Comparison of ENCODE assay signal across 20 cellular contexts in the genomic region with DNA sequence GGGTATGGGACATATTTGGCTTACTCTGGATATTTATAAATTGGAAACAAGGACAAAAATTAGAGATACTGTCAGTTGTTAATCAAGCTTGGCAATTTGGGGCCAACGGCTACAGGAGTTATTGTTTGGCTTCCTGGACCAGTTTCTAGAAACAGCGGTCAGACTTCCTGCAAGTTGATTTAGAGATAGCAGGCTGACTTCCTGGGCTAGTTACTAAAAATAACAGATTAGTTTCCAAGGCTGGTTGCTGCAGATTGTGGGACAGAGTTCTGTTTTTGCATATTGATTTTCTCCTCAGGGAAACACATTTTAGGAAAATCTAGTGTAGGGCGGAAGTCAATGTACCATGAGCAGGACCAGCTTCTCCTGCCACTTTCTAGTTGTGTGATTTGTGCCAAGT.
DNase-seq lines count a peak whose midpoint lies in the region; ATAC-seq and TF ChIP-seq lines count a peak whose summit lies in the region.
"Had no signal": no experiment of that assay in that cellular context is flagged by ENCODE, and none has a peak within 500 bp of the region (broad histone marks: within the 10 kb centered on the region; RNA-seq: fewer than 3 reads in every experiment).

No MANE protein-coding gene starts in this region.

- TF ChIP-seq CTCF in A673 (conservative IDR thresholded peaks at IDR 0.05; ENCODE audit: low read depth, low read length) (no peak), WERI-Rb-1 (IDR thresholded peaks at IDR 0.05; ENCODE audit: low read depth, low read length) (no peak)
- no peak for TF ChIP-seq CTCF in CD8-positive, alpha-beta T cell (IDR thresholded peaks at IDR 0.05)

- peak overlapping the region; percentile 39 for H3K4me3 Mint-ChIP-seq in T-helper 2 cell treated with Interferon-gamma antibody and Interleukin-4, amounts not matched to agents 5 μg/mL and 100 μg/mL, for 36 hours
- H3K4me3 Mint-ChIP-seq in CD8-positive, alpha-beta T cell, result no peak overlapping the region

- no peaks in the 10 kb centered on the region for H3K36me3 ChIP-seq in A673 (ENCODE audit: insufficient read depth, low read length, poor library complexity, severe bottlenecking)
- H3K36me3 ChIP-seq in CD8-positive, alpha-beta T cell (ENCODE audit: insufficient read depth, low read length), result no peaks in the 10 kb centered on the region
- no peaks in the 10 kb centered on the region for H3K36me3 ChIP-seq in WERI-Rb-1
- H3K36me3 ChIP-seq: tibial artery had no signal

- DNase-seq in A673 (ENCODE audit: low spot score) (peak; percentile 68), EH (ENCODE audit: low read depth) (peak; percentile 37), dermis blood vessel endothelial cell (peak; percentile 28), SHP77 treated with DMSO at 0.1 percent for 48 hours (lab: John Stamatoyannopoulos, UW) (no peak), WERI-Rb-1 (no peak), NCI-H1105 (lab: John Stamatoyannopoulos, UW) (no peak)
- no peak for DNase-seq in T-helper 2 cell treated with Interferon-gamma antibody and Interleukin-4, amounts not matched to agents 5 μg/mL and 100 μg/mL, for 36 hours (ENCODE audit: low spot score)
- no peak for DNase-seq in CD8-positive, alpha-beta T cell
- DNase-seq: CD8-positive, alpha-beta memory T cell; DMS79; foreskin fibroblast; H7; NCI-H2107; NCI-H510A; retina; SHP77; stimulated activated CD4-positive, alpha-beta T cell treated with anti-CD3 and anti-CD28 coated beads, Interleukin-4, amount 100 ng/mL, for 1 hour; stimulated activated naive CD8-positive, alpha-beta T cell treated with anti-CD3 and anti-CD28 coated beads, Interleukin-15, Interleukin-2, amounts not matched to agents 100 U/mL and 50 U/mL, for 24 hours; tibial artery had no signal

- H3K4me3 ChIP-seq in A673 (ENCODE audit: low read depth, low read length, poor library complexity, severe bottlenecking) (no peak overlapping the region), WERI-Rb-1 (ENCODE audit: low read depth, low read length) (no peak overlapping the region)
- H3K4me3 ChIP-seq in CD8-positive, alpha-beta T cell (ENCODE audit: low read depth, low read length), result no peak overlapping the region
- H3K4me3 ChIP-seq: hepatocyte, tibial artery had no signal

- POLR2A ChIA-PET in A673 (lab: Charles Lee; ENCODE audit: low non-redundant PET), result no interaction called here
- POLR2A ChIA-PET in CD8-positive, alpha-beta T cell (lab: Charles Lee), result no interaction called here

- no peak overlapping the region for H3K27ac ChIP-seq in A673 (ENCODE audit: low read depth, low read length, poor library complexity, severe bottlenecking)
- H3K27ac ChIP-seq in CD8-positive, alpha-beta T cell (ENCODE audit: low read depth, low read length), result no peak overlapping the region
- H3K27ac ChIP-seq in WERI-Rb-1, result no peak overlapping the region
- H3K27ac ChIP-seq: hepatocyte, tibial artery had no signal

- no peak overlapping the region for H3K27ac Mint-ChIP-seq in T-helper 2 cell treated with Interferon-gamma antibody and Interleukin-4, amounts not matched to agents 5 μg/mL and 100 μg/mL, for 36 hours
- no peak overlapping the region for H3K27ac Mint-ChIP-seq in CD8-positive, alpha-beta T cell
- H3K27ac Mint-ChIP-seq: CD8-positive, alpha-beta memory T cell had no signal

- peaks cover 39% of the 10 kb centered on the region for H3K27me3 Mint-ChIP-seq in T-helper 2 cell treated with Interferon-gamma antibody and Interleukin-4, amounts not matched to agents 5 μg/mL and 100 μg/mL, for 36 hours (ENCODE audit: low read depth)
- peaks cover 38% of the 10 kb centered on the region for H3K27me3 Mint-ChIP-seq in CD8-positive, alpha-beta T cell (ENCODE audit: low read depth)

- intact Hi-C loops in A673 (cut with micrococcal nuclease; ENCODE audit: unreplicated experiment), result loop anchor here (5.0 to 10.0 kb wide), 6 partner anchors 219 to 1384 kb away; no protein-coding TSS in a partner anchor
- intact Hi-C loops in CD8-positive, alpha-beta T cell (cut with DNase I, micrococcal nuclease), result no loop called here

- H3K36me3 Mint-ChIP-seq in T-helper 2 cell treated with Interferon-gamma antibody and Interleukin-4, amounts not matched to agents 5 μg/mL and 100 μg/mL, for 36 hours (ENCODE audit: low read depth), result no peaks in the 10 kb centered on the region
- H3K36me3 Mint-ChIP-seq in CD8-positive, alpha-beta T cell, result no peaks in the 10 kb centered on the region
- H3K36me3 Mint-ChIP-seq: CD8-positive, alpha-beta memory T cell had no signal

- CTCF ChIA-PET in A673 (lab: Charles Lee), result interaction anchor here (0.7 kb wide), 1 partner anchor 142 kb away, joined by 7 read pairs; no protein-coding TSS in a partner anchor
- CTCF ChIA-PET in CD8-positive, alpha-beta T cell (lab: Charles Lee), result interaction anchor here (2.1 kb wide), 1 partner anchor 26 kb away, joined by 5 read pairs; no protein-coding TSS in a partner anchor

- peaks cover 32% of the 10 kb centered on the region for H3K4me1 Mint-ChIP-seq in T-helper 2 cell treated with Interferon-gamma antibody and Interleukin-4, amounts not matched to agents 5 μg/mL and 100 μg/mL, for 36 hours (ENCODE audit: low read depth)
- peaks cover 11% of the 10 kb centered on the region for H3K4me1 Mint-ChIP-seq in CD8-positive, alpha-beta T cell (ENCODE audit: low read depth)

- ATAC-seq in CD8-positive, alpha-beta T cell, result no peak
- ATAC-seq: stimulated activated naive CD8-positive, alpha-beta T cell treated with anti-CD3 and anti-CD28 coated beads, Interleukin-15, Interleukin-2, amounts not matched to agents 100 U/mL and 50 U/mL, for 24 hours had no signal

- H3K9me3 Mint-ChIP-seq in T-helper 2 cell treated with Interferon-gamma antibody and Interleukin-4, amounts not matched to agents 5 μg/mL and 100 μg/mL, for 36 hours, result no peaks in the 10 kb centered on the region
- no peaks in the 10 kb centered on the region for H3K9me3 Mint-ChIP-seq in CD8-positive, alpha-beta T cell
- H3K9me3 Mint-ChIP-seq: CD8-positive, alpha-beta memory T cell had no signal

- BruUV-seq in A673 (replicated peaks; lab: Mats Ljungman, UMichigan), result no TSS peak

- H3K27me3 ChIP-seq in A673 (replicated peaks; ENCODE audit: insufficient read depth, low read depth, low read length, poor library complexity) (no peaks in the 10 kb centered on the region), WERI-Rb-1 (ENCODE audit: insufficient read depth, low read depth, severe bottlenecking) (peaks cover 3% of the 10 kb centered on the region)
- H3K27me3 ChIP-seq in CD8-positive, alpha-beta T cell (ENCODE audit: insufficient read depth, low read length), result no peaks in the 10 kb centered on the region

- no peaks in the 10 kb centered on the region for H3K9me3 ChIP-seq in A673 (ENCODE audit: low read depth, low read length, poor library complexity, severe bottlenecking)
- H3K9me3 ChIP-seq in CD8-positive, alpha-beta T cell (ENCODE audit: low read length), result no peaks in the 10 kb centered on the region
- no peaks in the 10 kb centered on the region for H3K9me3 ChIP-seq in WERI-Rb-1 (ENCODE audit: severe bottlenecking)
- H3K9me3 ChIP-seq: tibial artery had no signal

- H3K4me1 ChIP-seq in A673 (ENCODE audit: insufficient read depth, low read length, poor library complexity, severe bottlenecking), result peaks cover 47% of the 10 kb centered on the region
- no peaks in the 10 kb centered on the region for H3K4me1 ChIP-seq in CD8-positive, alpha-beta T cell (ENCODE audit: insufficient read depth, low read length)

Comparison
In these comparisons a context has a peak if more than half of its experiments do, and no peak if none do; other contexts are left out.
1. DNase-seq: peak in A673 (single experiment), EH (single experiment) and dermis blood vessel endothelial cell (single experiment); none in T-helper 2 cell treated with Interferon-gamma antibody and Interleukin-4, amounts not matched to agents 5 μg/mL and 100 μg/mL, for 36 hours (single experiment), SHP77 treated with DMSO at 0.1 percent for 48 hours (single experiment), CD8-positive, alpha-beta T cell (0 of 7), WERI-Rb-1 (single experiment) and NCI-H1105 (single experiment).